In genomic region chr6:94651239-94651638, GRCh38 we compare ENCODE assay signal across 27 cellular contexts.
"Had no signal": no experiment of that assay in that cellular context is flagged by ENCODE, and none has a peak within 500 bp of the region (broad histone marks: within the 10 kb centered on the region; RNA-seq: fewer than 3 reads in every experiment).

No MANE protein-coding gene starts in this region.

- H3K9me3 ChIP-seq: left lung, lower lobe of right lung, pancreas, prostate gland, sigmoid colon, uterus had no signal

- H3K36me3 ChIP-seq: left lung, lower lobe of right lung, pancreas, prostate gland, sigmoid colon, tibial nerve, uterus had no signal

- H3K4me1 ChIP-seq: left lung, lower lobe of right lung, pancreas, prostate gland, sigmoid colon, tibial nerve, uterus had no signal

- H3K4me3 ChIP-seq: left lung, lower lobe of right lung, pancreas, prostate gland, sigmoid colon, tibial nerve, uterus had no signal

- H3K27ac ChIP-seq: left lung, lower lobe of right lung, pancreas, prostate gland, sigmoid colon, tibial nerve, uterus had no signal

- DNase-seq: hippocampal formation; immature natural killer cell; kidney; left colon; left lung; lower lobe of right lung; mammary epithelial cell; naive thymus-derived CD8-positive, alpha-beta T cell; nucleus accumbens; pancreas; posterior cingulate gyrus; retina; right cardiac atrium; sigmoid colon; small intestine; stimulated activated CD4-positive, alpha-beta T cell treated with anti-CD3 and anti-CD28 coated beads, Interleukin-1b, Interleukin-23, amount 100 ng/mL, for 48 hours; stimulated activated CD4-positive, alpha-beta T cell treated with anti-CD3 and anti-CD28 coated beads, Interleukin-2, amount 100 ng/mL, for 48 hours; stimulated activated CD4-positive, alpha-beta T cell treated with anti-CD3 and anti-CD28 coated beads, Interleukin-4, amount 100 ng/mL, for 4 hours; stimulated activated CD8-positive, alpha-beta memory T cell treated with anti-CD3 and anti-CD28 coated beads, Interleukin-4, amount 100 ng/mL, for 48 hours; stimulated activated naive CD4-positive, alpha-beta T cell treated with Interleukin-2 at 50 U/mL for 16 hours; stimulated activated naive CD8-positive, alpha-beta T cell treated with anti-CD3 and anti-CD28 coated beads, Interleukin-15, amount 100 ng/mL, for 72 hours; substantia nigra; uterus had no signal

- H3K27me3 ChIP-seq: left lung, pancreas, sigmoid colon, tibial nerve, uterus had no signal

- ATAC-seq: left colon; left lung; lower lobe of right lung; naive thymus-derived CD8-positive, alpha-beta T cell; pancreas; right cardiac atrium; stimulated activated memory B cell treated with anti-CD40 and anti-IgM and Interleukin-4, amounts not matched to agents 10 μg/mL and 1 μg/mL and 100 μg/mL, for 72 hours; stimulated activated naive CD8-positive, alpha-beta T cell treated with anti-CD3 and anti-CD28 coated beads, Interleukin-15, amount 100 ng/mL, for 72 hours had no signal

- FAIRE-seq: islet of Langerhans, kidney, pancreas, small intestine had no signal
